ENCODE assay signal across 8 cellular contexts in genomic region chr5:177447066-177447610, GRCh38. TPM values are rescaled to one million over a fixed set of nuclear protein-coding genes. Genes with fewer than 3 reads are reported as not detected.
A peak's percentile ranks its signal among the peaks of the same experiment; 100 is the strongest.
DNase-seq lines count a peak whose midpoint lies in the region; ATAC-seq and TF ChIP-seq lines count a peak whose summit lies in the region.

No MANE protein-coding gene starts in this region.

- TF ChIP-seq CTCF in activated CD8-positive, alpha-beta T cell treated with anti-CD3 and anti-CD28 coated beads for 36 hours (IDR thresholded peaks at IDR 0.05): no peak

- H3K4me1 ChIP-seq in endocrine pancreas (ENCODE audit: control insufficient read depth, insufficient read depth, low read length) (peaks cover 4% of the 10 kb centered on the region), mononuclear cell (ENCODE audit: insufficient read depth, low read length) (peaks cover 43% of the 10 kb centered on the region)

- TF ChIP-seq POLR2A in GM18505 (IDR thresholded peaks at IDR 0.05; ENCODE audit: borderline replicate concordance, extremely low read depth, insufficient read depth, insufficient read length): no peak

- peak overlapping the region; percentile 79 for H3K4me3 Mint-ChIP-seq in activated CD8-positive, alpha-beta T cell treated with anti-CD3 and anti-CD28 coated beads for 36 hours

- H3K9me3 Mint-ChIP-seq in activated CD8-positive, alpha-beta T cell treated with anti-CD3 and anti-CD28 coated beads for 36 hours: no peaks in the 10 kb centered on the region

- no peak overlapping the region for H3K27ac Mint-ChIP-seq in activated CD8-positive, alpha-beta T cell treated with anti-CD3 and anti-CD28 coated beads for 36 hours

- peaks cover 11% of the 10 kb centered on the region for H3K36me3 Mint-ChIP-seq in activated CD8-positive, alpha-beta T cell treated with anti-CD3 and anti-CD28 coated beads for 36 hours (ENCODE audit: low read depth)

- DNase-seq in A172 (ENCODE audit: low spot score) (peak; percentile 67), NCI-H2196 treated with DMSO at 0.1 percent for 48 hours (lab: John Stamatoyannopoulos, UW; ENCODE audit: unreplicated experiment) (peak; percentile 69), superior temporal gyrus (ENCODE audit: extremely low spot score) (peak; percentile 61)
- DNase-seq in activated CD8-positive, alpha-beta T cell treated with anti-CD3 and anti-CD28 coated beads for 36 hours: peak; percentile 77

- H3K36me3 ChIP-seq in endocrine pancreas (ENCODE audit: control insufficient read depth, insufficient read depth, low read length): no peaks in the 10 kb centered on the region

- H3K27me3 ChIP-seq in endocrine pancreas (ENCODE audit: control insufficient read depth, insufficient read depth, low read length) (no peaks in the 10 kb centered on the region), mononuclear cell (ENCODE audit: insufficient read depth, low read length) (peaks cover 4% of the 10 kb centered on the region)

- H3K4me3 ChIP-seq in endocrine pancreas (ENCODE audit: control insufficient read depth, insufficient read depth, low read length) (no peak overlapping the region), mononuclear cell (ENCODE audit: low read length) (peak overlapping the region; percentile 40)

- intact Hi-C loops in activated CD8-positive, alpha-beta T cell treated with anti-CD3 and anti-CD28 coated beads for 36 hours (cut with micrococcal nuclease): no loop called here

- H3K4me1 Mint-ChIP-seq in activated CD8-positive, alpha-beta T cell treated with anti-CD3 and anti-CD28 coated beads for 36 hours (ENCODE audit: low read depth): peaks cover 42% of the 10 kb centered on the region

- H3K9me3 ChIP-seq in endocrine pancreas (ENCODE audit: control insufficient read depth, low read length): no peaks in the 10 kb centered on the region
- H3K9me3 ChIP-seq in mononuclear cell (ENCODE audit: low read depth, low read length): no peaks in the 10 kb centered on the region

- ATAC-seq in GM18505 (IDR thresholded peaks at IDR 0.05; ENCODE audit: unreplicated experiment) (peak; percentile 45), HG02970 (IDR thresholded peaks at IDR 0.05; ENCODE audit: low FRiP score, unreplicated experiment) (peak; percentile 36)
- peak; percentile 22 for ATAC-seq in activated CD8-positive, alpha-beta T cell treated with anti-CD3 and anti-CD28 coated beads for 36 hours

- POLR2A ChIA-PET in activated CD8-positive, alpha-beta T cell treated with anti-CD3 and anti-CD28 coated beads for 36 hours (lab: Charles Lee): interaction anchor here (0.9 to 22.1 kb wide), 14 partner anchors 8 to 137 kb away, joined by 3 to 606 read pairs (median 12); partner anchors contain the start of genes DBN1, F12, GRK6 and LMAN2

- no peaks in the 10 kb centered on the region for H3K27me3 Mint-ChIP-seq in activated CD8-positive, alpha-beta T cell treated with anti-CD3 and anti-CD28 coated beads for 36 hours

- H3K9ac ChIP-seq in endocrine pancreas (ENCODE audit: control insufficient read depth, insufficient read depth, low read length): peak overlapping the region; percentile 55

- CTCF ChIA-PET in activated CD8-positive, alpha-beta T cell treated with anti-CD3 and anti-CD28 coated beads for 36 hours (lab: Charles Lee): interaction anchor here (1.2 to 17.9 kb wide), 9 partner anchors 8 to 137 kb away, joined by 4 to 415 read pairs (median 8); partner anchors contain the start of genes F12 and PFN3

RNA-seq across cellular contexts. Expression of gene PRR7, which starts 0.5 kb away (rescaled TPM):
- 58.8 and 72.4 TPM in 2 replicates for total RNA-seq in A172 (2014; rRNA removed; shearing (Covaris generic))
- total RNA-seq in activated CD8-positive, alpha-beta T cell treated with anti-CD3 and anti-CD28 coated beads for 36 hours: 10 to 100 TPM; 32.6 to 36.4 TPM
- total RNA-seq in mononuclear cell: 25.8 TPM

RNA-seq across cellular contexts. Expression of gene GRK6, which starts 20.7 kb away (rescaled TPM):
- 59.3 and 67.6 TPM in 2 replicates for total RNA-seq in A172 (2014; rRNA removed; shearing (Covaris generic))
- total RNA-seq in activated CD8-positive, alpha-beta T cell treated with anti-CD3 and anti-CD28 coated beads for 36 hours: 100 to 1,000 TPM; 133 to 137 TPM
- 75.2 TPM for total RNA-seq in mononuclear cell

RNA-seq across cellular contexts. Expression of gene DBN1, which starts 26.3 kb away (rescaled TPM):
- 343 and 354 TPM in 2 replicates for total RNA-seq in A172 (2014; rRNA removed; shearing (Covaris generic))
- 100 to 1,000 TPM; 101 to 105 TPM for total RNA-seq in activated CD8-positive, alpha-beta T cell treated with anti-CD3 and anti-CD28 coated beads for 36 hours
- total RNA-seq in mononuclear cell: 4.6 TPM

RNA-seq across cellular contexts. Expression of gene F12, which starts 37.8 kb away (rescaled TPM):
- total RNA-seq in A172 (2014; rRNA removed; shearing (Covaris generic)): 5.6 and 11.3 TPM in 2 replicates
- total RNA-seq in activated CD8-positive, alpha-beta T cell treated with anti-CD3 and anti-CD28 coated beads for 36 hours: 1 to 10 TPM; 7.9 TPM
- total RNA-seq in mononuclear cell: 0.52 TPM

RNA-seq across cellular contexts. Expression of gene PFN3, which starts 46.7 kb away (rescaled TPM):
- total RNA-seq in A172 (2014; rRNA removed; shearing (Covaris generic)): not detected in 2 replicates
- not detected for total RNA-seq in activated CD8-positive, alpha-beta T cell treated with anti-CD3 and anti-CD28 coated beads for 36 hours
- not detected for total RNA-seq in mononuclear cell

Comparison
In these comparisons a context has a peak if more than half of its experiments do, and no peak if none do; other contexts are left out.
1. RNA of gene DBN1, which starts 26.3 kb away (total RNA-seq): 343 to 354 TPM in A172 and 101 to 105 TPM in activated CD8-positive, alpha-beta T cell treated with anti-CD3 and anti-CD28 coated beads for 36 hours; 4.6 TPM in mononuclear cell (single experiment); every median in the first group is over 10 times any median in the second.
2. Peak in every context shown above with its lines, with median percentiles within 50 percentile points of each other: DNase-seq and ATAC-seq.